ENCODE assay signal across 19 cellular contexts in genomic region chr5:7320641-7321170, GRCh38.
DNase-seq lines count a peak whose midpoint lies in the region; ATAC-seq and TF ChIP-seq lines count a peak whose summit lies in the region.
"Had no signal": no experiment of that assay in that cellular context is flagged by ENCODE, and none has a peak within 500 bp of the region (broad histone marks: within the 10 kb centered on the region; RNA-seq: fewer than 3 reads in every experiment).

No MANE protein-coding gene starts in this region.

- CTCF ChIA-PET in SK-N-SH (lab: Yijun Ruan, JAX), result no interaction called here

- H3K4me3 ChIP-seq in SK-N-SH (ENCODE audit: low read depth in 2 of 2, low read length in 1 of 2) (no peak overlapping the region), astrocyte of the cerebellum (ENCODE audit: low read depth, low read length) (no peak overlapping the region), mesenchymal stem cell (ENCODE audit: insufficient read depth in 1 of 2, low read depth in 1 of 2, low read length in 2 of 2) (no peak overlapping the region), colonic mucosa (no peak overlapping the region)
- H3K4me3 ChIP-seq: SK-N-MC had no signal

- H3K9me3 ChIP-seq in SK-N-SH (no peaks in the 10 kb centered on the region), mesenchymal stem cell (ENCODE audit: control insufficient read depth, low read length) (no peaks in the 10 kb centered on the region), colonic mucosa (no peaks in the 10 kb centered on the region)
- H3K9me3 ChIP-seq: BE2C had no signal

- no peak overlapping the region for H2BK12ac ChIP-seq in mesenchymal stem cell (ENCODE audit: low read length in 2 of 2)

- no peaks in the 10 kb centered on the region for H3K36me3 ChIP-seq in SK-N-SH (replicated peaks in 1 of 2; ENCODE audit: control insufficient read depth in 1 of 2, insufficient read depth in 2 of 2, low read length in 1 of 2)
- H3K36me3 ChIP-seq in mesenchymal stem cell (ENCODE audit: control insufficient read depth in 1 of 2, insufficient read depth in 2 of 2, low read depth in 1 of 2, low read length in 2 of 2), result no peaks in the 10 kb centered on the region
- no peaks in the 10 kb centered on the region for H3K36me3 ChIP-seq in colonic mucosa
- H3K36me3 ChIP-seq: BE2C had no signal

- DNase-seq in SK-N-SH (no peak), astrocyte of the cerebellum (ENCODE audit: low read depth) (peak; percentile 44), mesenchymal stem cell (no peak), mucosa of gallbladder (ENCODE audit: low spot score) (no peak), AML-193 (lab: John Stamatoyannopoulos, UW) (no peak), colonic mucosa (no peak)
- DNase-seq in stimulated activated CD4-positive, alpha-beta T cell treated with anti-CD3 and anti-CD28 coated beads, Interleukin-15, amount 100 ng/mL, for 24 hours, result no peak
- DNase-seq: BE2C, H7, Kasumi-1, NCI-H1694, NCI-H2081, NCI-H2171, NCI-H526, OCI-M1, Right ventricle myocardium superior had no signal

- H3K4me2 ChIP-seq in SK-N-SH, result peak overlapping the region; percentile 68; the same call in 1 of the 2 replicates
- H3K4me2 ChIP-seq in mesenchymal stem cell (ENCODE audit: low read length, poor library complexity, severe bottlenecking), result no peak overlapping the region

- in situ Hi-C loops in astrocyte of the cerebellum (cut with HindIII; ENCODE audit: low sequenced_read_pairs), result no loop called here

- H3F3A ChIP-seq in SK-N-SH (replicated peaks; ENCODE audit: insufficient read depth), result peaks cover 14% of the 10 kb centered on the region

- ATAC-seq in SK-N-SH treated with all-trans-retinoic acid at 6 μM for 48 hours, result no peak

- no peak overlapping the region for H3K18ac ChIP-seq in mesenchymal stem cell (ENCODE audit: low read depth in 1 of 2, low read length in 2 of 2)

- H3K27me3 ChIP-seq in SK-N-SH (ENCODE audit: insufficient read depth) (no peaks in the 10 kb centered on the region), mesenchymal stem cell (ENCODE audit: control insufficient read depth in 1 of 2, insufficient read depth in 1 of 2, low read length in 2 of 2) (peaks cover 0 to 8% of the 10 kb centered on the region in 2 experiments), colonic mucosa (no peaks in the 10 kb centered on the region)
- H3K27me3 ChIP-seq: BE2C had no signal

- H2BK15ac ChIP-seq in mesenchymal stem cell (ENCODE audit: low read depth, poor library complexity, severe bottlenecking), result no peak overlapping the region

- no peak for TF ChIP-seq CTCF in SK-N-SH (IDR thresholded peaks at IDR 0.05)
- no peak for TF ChIP-seq CTCF in astrocyte of the cerebellum (IDR thresholded peaks at IDR 0.05; ENCODE audit: low read depth, low read length, missing control alignments)
- no peak for TF ChIP-seq CTCF in colonic mucosa (IDR thresholded peaks at IDR 0.05)

- peaks cover 0 to 16% of the 10 kb centered on the region in 2 experiments; a peak in 1 of 4 replicates for H3K4me1 ChIP-seq in SK-N-SH (ENCODE audit: control insufficient read depth in 1 of 2, insufficient read depth in 2 of 2, low read depth in 1 of 2, low read length in 1 of 2)
- H3K4me1 ChIP-seq in mesenchymal stem cell (ENCODE audit: control insufficient read depth, insufficient read depth, low read depth, low read length), result no peaks in the 10 kb centered on the region
- H3K4me1 ChIP-seq in colonic mucosa, result no peaks in the 10 kb centered on the region
- H3K4me1 ChIP-seq: BE2C had no signal

- H3K79me2 ChIP-seq in SK-N-SH (ENCODE audit: insufficient read depth), result no peaks in the 10 kb centered on the region

- H3K27ac ChIP-seq in SK-N-SH (ENCODE audit: low read depth in 2 of 2, low read length in 1 of 2) (peak overlapping the region in 1 of 2 experiments; percentile 81; a peak in 3 of 4 replicates), mesenchymal stem cell (ENCODE audit: low read length, poor library complexity, severe bottlenecking) (no peak overlapping the region), colonic mucosa (no peak overlapping the region)
- H3K27ac ChIP-seq: 22Rv1, SK-N-MC had no signal

- no peak overlapping the region for H4K91ac ChIP-seq in mesenchymal stem cell (ENCODE audit: low read length)

- no peak overlapping the region for H2BK5ac ChIP-seq in mesenchymal stem cell (ENCODE audit: low read depth, low read length, poor library complexity, severe bottlenecking)

- TF ChIP-seq RAD21 in SK-N-SH (IDR thresholded peaks at IDR 0.05; ENCODE audit: low read length), result no peak

- intact Hi-C loops in colonic mucosa (cut with DNase I), result no loop called here

- H3K4ac ChIP-seq in mesenchymal stem cell (ENCODE audit: low read depth in 1 of 2, low read length in 2 of 2), result no peak overlapping the region

- no peaks in the 10 kb centered on the region for H3K9me2 ChIP-seq in SK-N-SH

- no peak for TF ChIP-seq EP300 in SK-N-SH (IDR thresholded peaks at IDR 0.05; ENCODE audit: borderline replicate concordance in 1 of 2, low read depth in 1 of 2, low read length in 1 of 2)

- H3K14ac ChIP-seq in mesenchymal stem cell (ENCODE audit: low read length in 2 of 2), result no peak overlapping the region

- H3K9ac ChIP-seq in SK-N-SH (no peak overlapping the region; the same call in 1 of the 2 replicates), mesenchymal stem cell (ENCODE audit: low read length) (peak overlapping the region; percentile 44), colonic mucosa (ENCODE audit: low read depth in 2 of 2, low read length in 2 of 2) (no peak overlapping the region)

- no peak overlapping the region for H3K23ac ChIP-seq in mesenchymal stem cell (ENCODE audit: low read length in 2 of 2)

- H4K20me1 ChIP-seq in SK-N-SH (ENCODE audit: insufficient read depth), result no peaks in the 10 kb centered on the region

- POLR2A ChIA-PET in SK-N-SH (lab: Yijun Ruan, JAX), result no interaction called here

- no peaks in the 10 kb centered on the region for H3K79me1 ChIP-seq in mesenchymal stem cell (replicated peaks; ENCODE audit: low read length, poor library complexity, severe bottlenecking)

- H2BK120ac ChIP-seq in mesenchymal stem cell (ENCODE audit: low read depth, low read length), result no peak overlapping the region

- peak overlapping the region; percentile 29; the same call in 1 of the 2 replicates for H2AFZ ChIP-seq in SK-N-SH (ENCODE audit: low read depth)
- H2AFZ ChIP-seq in mesenchymal stem cell (ENCODE audit: low read depth, low read length), result no peak overlapping the region

- H4K8ac ChIP-seq in mesenchymal stem cell (ENCODE audit: low read length), result no peak overlapping the region

- WGBS in SK-N-SH (ENCODE audit: low lambda C conversion rate), result 11% methylated on average over 2 of the region's 2 CpGs
- WGBS in mesenchymal stem cell, result 28% methylated on average over 2 of the region's 2 CpGs

- no peak overlapping the region for H2AK5ac ChIP-seq in mesenchymal stem cell (ENCODE audit: low read length, severe bottlenecking)

TF ChIP-seq in SK-N-SH, 30 proteins besides CTCF, POLR2A, EP300 and RAD21 (continues in another document):
- no peak for TF ChIP-seq RXRA (IDR thresholded peaks at IDR 0.05; ENCODE audit: borderline replicate concordance, low read depth)
- TF ChIP-seq RFX5 (IDR thresholded peaks at IDR 0.05; ENCODE audit: low read length), result no peak
- TF ChIP-seq GABPA (IDR thresholded peaks at IDR 0.05; ENCODE audit: low read depth), result no peak
- no peak for TF ChIP-seq RCOR1 (IDR thresholded peaks at IDR 0.05; ENCODE audit: low read length)
- TF ChIP-seq TAF1 (IDR thresholded peaks at IDR 0.05; ENCODE audit: borderline replicate concordance, low read depth, low read length), result no peak
- no peak for TF ChIP-seq JUND (IDR thresholded peaks at IDR 0.05)
- no peak for TF ChIP-seq YY1 (IDR thresholded peaks at IDR 0.05; ENCODE audit: low read depth)
- TF ChIP-seq NFIC (IDR thresholded peaks at IDR 0.05; ENCODE audit: borderline replicate concordance), result no peak
- no peak for TF ChIP-seq SMC3 (IDR thresholded peaks at IDR 0.05; ENCODE audit: low read depth, low read length)
- no peak for TF ChIP-seq EZH2phosphoT487 (IDR thresholded peaks at IDR 0.05; ENCODE audit: borderline replicate concordance, low read depth)

TF ChIP-seq in SK-N-SH treated with all-trans-retinoic acid at 6 μM for 48 hours, 23 proteins besides CTCF, POLR2A, EP300 and RAD21 (continues in another document):
- no peak for TF ChIP-seq TOX (CRISPR knock-in tag; IDR thresholded peaks at IDR 0.05; ENCODE audit: borderline replicate concordance)
- no peak for TF ChIP-seq RARB (CRISPR knock-in tag; IDR thresholded peaks at IDR 0.05)
- no peak for TF ChIP-seq CSRNP3 (CRISPR knock-in tag; IDR thresholded peaks at IDR 0.05)
- TF ChIP-seq, protein P1, sequence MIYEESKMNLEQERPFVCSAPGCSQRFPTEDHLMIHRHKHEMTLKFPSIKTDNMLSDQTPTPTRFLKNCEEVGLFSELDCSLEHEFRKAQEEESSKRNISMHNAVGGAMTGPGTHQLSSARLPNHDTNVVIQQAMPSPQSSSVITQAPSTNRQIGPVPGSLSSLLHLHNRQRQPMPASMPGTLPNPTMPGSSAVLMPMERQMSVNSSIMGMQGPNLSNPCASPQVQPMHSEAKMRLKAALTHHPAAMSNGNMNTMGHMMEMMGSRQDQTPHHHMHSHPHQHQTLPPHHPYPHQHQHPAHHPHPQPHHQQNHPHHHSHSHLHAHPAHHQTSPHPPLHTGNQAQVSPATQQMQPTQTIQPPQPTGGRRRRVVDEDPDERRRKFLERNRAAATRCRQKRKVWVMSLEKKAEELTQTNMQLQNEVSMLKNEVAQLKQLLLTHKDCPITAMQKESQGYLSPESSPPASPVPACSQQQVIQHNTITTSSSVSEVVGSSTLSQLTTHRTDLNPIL (CRISPR knock-in tag; IDR thresholded peaks at IDR 0.05; ENCODE audit: low read depth), result no peak
- no peak for TF ChIP-seq ZNF70 (CRISPR knock-in tag; IDR thresholded peaks at IDR 0.05)
- no peak for TF ChIP-seq ZNF8 (CRISPR knock-in tag; IDR thresholded peaks at IDR 0.05)
- no peak for TF ChIP-seq PPARA (CRISPR knock-in tag; IDR thresholded peaks at IDR 0.05; ENCODE audit: borderline replicate concordance)
